In genomic region chr7:112572669-112573301, GRCh38 we compare ENCODE assay signal across 1 cellular context.
TF ChIP-seq lines count a peak whose summit lies in the region.

No MANE protein-coding gene starts in this region.

TF ChIP-seq in HepG2, 621 proteins besides CTCF, POLR2A, EP300 and RAD21 (continued from another document and continues in another):
- TF ChIP-seq, protein P1, sequence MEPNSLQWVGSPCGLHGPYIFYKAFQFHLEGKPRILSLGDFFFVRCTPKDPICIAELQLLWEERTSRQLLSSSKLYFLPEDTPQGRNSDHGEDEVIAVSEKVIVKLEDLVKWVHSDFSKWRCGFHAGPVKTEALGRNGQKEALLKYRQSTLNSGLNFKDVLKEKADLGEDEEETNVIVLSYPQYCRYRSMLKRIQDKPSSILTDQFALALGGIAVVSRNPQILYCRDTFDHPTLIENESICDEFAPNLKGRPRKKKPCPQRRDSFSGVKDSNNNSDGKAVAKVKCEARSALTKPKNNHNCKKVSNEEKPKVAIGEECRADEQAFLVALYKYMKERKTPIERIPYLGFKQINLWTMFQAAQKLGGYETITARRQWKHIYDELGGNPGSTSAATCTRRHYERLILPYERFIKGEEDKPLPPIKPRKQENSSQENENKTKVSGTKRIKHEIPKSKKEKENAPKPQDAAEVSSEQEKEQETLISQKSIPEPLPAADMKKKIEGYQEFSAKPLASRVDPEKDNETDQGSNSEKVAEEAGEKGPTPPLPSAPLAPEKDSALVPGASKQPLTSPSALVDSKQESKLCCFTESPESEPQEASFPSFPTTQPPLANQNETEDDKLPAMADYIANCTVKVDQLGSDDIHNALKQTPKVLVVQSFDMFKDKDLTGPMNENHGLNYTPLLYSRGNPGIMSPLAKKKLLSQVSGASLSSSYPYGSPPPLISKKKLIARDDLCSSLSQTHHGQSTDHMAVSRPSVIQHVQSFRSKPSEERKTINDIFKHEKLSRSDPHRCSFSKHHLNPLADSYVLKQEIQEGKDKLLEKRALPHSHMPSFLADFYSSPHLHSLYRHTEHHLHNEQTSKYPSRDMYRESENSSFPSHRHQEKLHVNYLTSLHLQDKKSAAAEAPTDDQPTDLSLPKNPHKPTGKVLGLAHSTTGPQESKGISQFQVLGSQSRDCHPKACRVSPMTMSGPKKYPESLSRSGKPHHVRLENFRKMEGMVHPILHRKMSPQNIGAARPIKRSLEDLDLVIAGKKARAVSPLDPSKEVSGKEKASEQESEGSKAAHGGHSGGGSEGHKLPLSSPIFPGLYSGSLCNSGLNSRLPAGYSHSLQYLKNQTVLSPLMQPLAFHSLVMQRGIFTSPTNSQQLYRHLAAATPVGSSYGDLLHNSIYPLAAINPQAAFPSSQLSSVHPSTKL (CRISPR knock-in tag; IDR thresholded peaks at IDR 0.05): peak; percentile 67
- TF ChIP-seq GTF2F1 (IDR thresholded peaks at IDR 0.05; ENCODE audit: low read length) (peak; percentile 87; the same call in 1 of the 2 replicates), SOX5 (CRISPR knock-in tag; IDR thresholded peaks at IDR 0.05; ENCODE audit: borderline replicate concordance) (peak; percentile 77; the same call in 1 of the 2 replicates), ZNF703 (CRISPR knock-in tag; IDR thresholded peaks at IDR 0.05; ENCODE audit: borderline replicate concordance) (no peak), ZNF891 (CRISPR knock-in tag; IDR thresholded peaks at IDR 0.05) (no peak), ELF3 (CRISPR knock-in tag; IDR thresholded peaks at IDR 0.05) (no peak), HOXD1 (CRISPR knock-in tag; IDR thresholded peaks at IDR 0.05) (no peak), GATAD2A (CRISPR knock-in tag; IDR thresholded peaks at IDR 0.05) (0 out of 2 replicates have a peak, but pooled peaks have one; percentile 28), CREB3 (CRISPR knock-in tag; IDR thresholded peaks at IDR 0.05) (no peak), HMG20A (CRISPR knock-in tag; IDR thresholded peaks at IDR 0.05; ENCODE audit: borderline replicate concordance) (no peak), ZNF709 (CRISPR knock-in tag; IDR thresholded peaks at IDR 0.05) (no peak), ZNF138 (CRISPR knock-in tag; IDR thresholded peaks at IDR 0.05; ENCODE audit: low read depth) (no peak), ZNF607 (CRISPR knock-in tag; IDR thresholded peaks at IDR 0.05; ENCODE audit: borderline replicate concordance) (no peak), SMAD3 (CRISPR knock-in tag; IDR thresholded peaks at IDR 0.05) (no peak), NONO (IDR thresholded peaks at IDR 0.05) (no peak), NONO (CRISPR knock-in tag; conservative IDR thresholded peaks at IDR 0.05) (no peak), HNF4A (CRISPR knock-in tag; IDR thresholded peaks at IDR 0.05) (peak; percentile 44; the same call in 1 of the 2 replicates), NFIC (IDR thresholded peaks at IDR 0.05; ENCODE audit: low read length) (peak; percentile 89), LCORL (IDR thresholded peaks at IDR 0.05) (peak; percentile 97), LCORL (CRISPR knock-in tag; IDR thresholded peaks at IDR 0.05) (no peak), IKZF5 (CRISPR knock-in tag; IDR thresholded peaks at IDR 0.05) (no peak), MXI1 (IDR thresholded peaks at IDR 0.05; ENCODE audit: borderline replicate concordance, low read depth, low read length) (0 out of 3 replicates have a peak, but pooled peaks have one; percentile 37), FOXO1 (CRISPR knock-in tag; IDR thresholded peaks at IDR 0.05) (no peak), RCOR2 (CRISPR knock-in tag; IDR thresholded peaks at IDR 0.05) (0 out of 2 replicates have a peak, but pooled peaks have one; percentile 26), HDAC2 (CRISPR knock-in tag; IDR thresholded peaks at IDR 0.05) (0 out of 2 replicates have a peak, but pooled peaks have one; percentile 27), TCF7 (IDR thresholded peaks at IDR 0.05; ENCODE audit: low read depth) (0 out of 2 replicates have a peak, but pooled peaks have one; percentile 23), IRF9 (CRISPR knock-in tag; IDR thresholded peaks at IDR 0.05; ENCODE audit: borderline replicate concordance) (no peak), CREB1 (IDR thresholded peaks at IDR 0.05) (no peak), CREB1 (CRISPR knock-in tag; IDR thresholded peaks at IDR 0.05) (0 out of 2 replicates have a peak, but pooled peaks have one; percentile 30), SOX6 (IDR thresholded peaks at IDR 0.05) (no peak), SOX6 (CRISPR knock-in tag; IDR thresholded peaks at IDR 0.05) (peak; percentile 71), FOXA1 (IDR thresholded peaks at IDR 0.05) (no peak), FOXA1 (CRISPR knock-in tag; IDR thresholded peaks at IDR 0.05) (peak; percentile 19; the same call in 1 of the 2 replicates), NR2F2 (IDR thresholded peaks at IDR 0.05; ENCODE audit: borderline replicate concordance, low read depth) (0 out of 2 replicates have a peak, but pooled peaks have one; percentile 16), ZBTB20 (CRISPR knock-in tag; IDR thresholded peaks at IDR 0.05; ENCODE audit: borderline replicate concordance, low read depth) (peak; percentile 60; the same call in 1 of the 2 replicates), NR1H2 (CRISPR knock-in tag; IDR thresholded peaks at IDR 0.05; ENCODE audit: borderline replicate concordance, low read depth) (no peak), ZFP62 (CRISPR knock-in tag; IDR thresholded peaks at IDR 0.05) (no peak), NCOA5 (CRISPR knock-in tag; IDR thresholded peaks at IDR 0.05) (no peak), MED13 (CRISPR knock-in tag; IDR thresholded peaks at IDR 0.05) (no peak), ZNF652 (CRISPR knock-in tag; IDR thresholded peaks at IDR 0.05; ENCODE audit: borderline replicate concordance, low read depth) (no peak), RARA (CRISPR knock-in tag; IDR thresholded peaks at IDR 0.05) (0 out of 2 replicates have a peak, but pooled peaks have one; percentile 26), SMAD1 (CRISPR knock-in tag; IDR thresholded peaks at IDR 0.05; ENCODE audit: borderline replicate concordance, low read depth) (no peak)
- TF ChIP-seq, protein P2, sequence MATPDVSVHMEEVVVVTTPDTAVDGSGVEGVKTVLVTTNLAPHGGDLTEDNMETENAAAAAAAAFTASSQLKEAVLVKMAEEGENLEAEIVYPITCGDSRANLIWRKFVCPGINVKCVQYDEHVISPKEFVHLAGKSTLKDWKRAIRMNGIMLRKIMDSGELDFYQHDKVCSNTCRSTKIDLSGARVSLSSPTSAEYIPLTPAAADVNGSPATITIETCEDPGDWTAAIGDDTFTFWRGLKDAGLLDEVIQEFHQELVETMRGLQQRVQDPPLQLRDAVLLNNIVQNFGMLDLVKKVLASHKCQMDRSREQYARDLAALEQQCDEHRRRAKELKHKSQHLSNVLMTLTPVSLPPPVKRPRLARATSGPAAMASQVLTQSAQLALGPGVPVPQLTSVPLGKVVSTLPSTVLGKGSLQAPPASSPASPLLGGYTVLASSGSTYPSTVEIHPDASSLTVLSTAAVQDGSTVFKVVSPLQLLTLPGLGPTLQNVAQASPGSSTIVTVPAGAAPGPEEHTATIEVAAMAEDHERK (CRISPR knock-in tag; IDR thresholded peaks at IDR 0.05; ENCODE audit: low read depth): no peak
- TF ChIP-seq, protein P3, sequence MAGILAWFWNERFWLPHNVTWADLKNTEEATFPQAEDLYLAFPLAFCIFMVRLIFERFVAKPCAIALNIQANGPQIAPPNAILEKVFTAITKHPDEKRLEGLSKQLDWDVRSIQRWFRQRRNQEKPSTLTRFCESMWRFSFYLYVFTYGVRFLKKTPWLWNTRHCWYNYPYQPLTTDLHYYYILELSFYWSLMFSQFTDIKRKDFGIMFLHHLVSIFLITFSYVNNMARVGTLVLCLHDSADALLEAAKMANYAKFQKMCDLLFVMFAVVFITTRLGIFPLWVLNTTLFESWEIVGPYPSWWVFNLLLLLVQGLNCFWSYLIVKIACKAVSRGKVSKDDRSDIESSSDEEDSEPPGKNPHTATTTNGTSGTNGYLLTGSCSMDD (CRISPR knock-in tag; IDR thresholded peaks at IDR 0.05): no peak
- TF ChIP-seq, protein P4, sequence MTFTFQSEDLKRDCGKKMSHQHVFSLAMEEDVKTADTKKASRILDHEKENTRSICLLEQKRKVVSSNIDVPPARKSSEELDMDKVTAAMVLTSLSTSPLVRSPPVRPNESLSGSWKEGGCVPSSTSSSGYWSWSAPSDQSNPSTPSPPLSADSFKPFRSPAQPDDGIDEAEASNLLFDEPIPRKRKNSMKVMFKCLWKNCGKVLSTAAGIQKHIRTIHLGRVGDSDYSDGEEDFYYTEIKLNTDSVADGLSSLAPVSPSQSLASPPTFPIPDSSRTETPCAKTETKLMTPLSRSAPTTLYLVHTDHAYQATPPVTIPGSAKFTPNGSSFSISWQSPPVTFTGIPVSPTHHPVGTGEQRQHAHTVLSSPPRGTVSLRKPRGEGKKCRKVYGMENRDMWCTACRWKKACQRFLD (CRISPR knock-in tag; IDR thresholded peaks at IDR 0.05; ENCODE audit: borderline replicate concordance): no peak
- TF ChIP-seq, protein P5, sequence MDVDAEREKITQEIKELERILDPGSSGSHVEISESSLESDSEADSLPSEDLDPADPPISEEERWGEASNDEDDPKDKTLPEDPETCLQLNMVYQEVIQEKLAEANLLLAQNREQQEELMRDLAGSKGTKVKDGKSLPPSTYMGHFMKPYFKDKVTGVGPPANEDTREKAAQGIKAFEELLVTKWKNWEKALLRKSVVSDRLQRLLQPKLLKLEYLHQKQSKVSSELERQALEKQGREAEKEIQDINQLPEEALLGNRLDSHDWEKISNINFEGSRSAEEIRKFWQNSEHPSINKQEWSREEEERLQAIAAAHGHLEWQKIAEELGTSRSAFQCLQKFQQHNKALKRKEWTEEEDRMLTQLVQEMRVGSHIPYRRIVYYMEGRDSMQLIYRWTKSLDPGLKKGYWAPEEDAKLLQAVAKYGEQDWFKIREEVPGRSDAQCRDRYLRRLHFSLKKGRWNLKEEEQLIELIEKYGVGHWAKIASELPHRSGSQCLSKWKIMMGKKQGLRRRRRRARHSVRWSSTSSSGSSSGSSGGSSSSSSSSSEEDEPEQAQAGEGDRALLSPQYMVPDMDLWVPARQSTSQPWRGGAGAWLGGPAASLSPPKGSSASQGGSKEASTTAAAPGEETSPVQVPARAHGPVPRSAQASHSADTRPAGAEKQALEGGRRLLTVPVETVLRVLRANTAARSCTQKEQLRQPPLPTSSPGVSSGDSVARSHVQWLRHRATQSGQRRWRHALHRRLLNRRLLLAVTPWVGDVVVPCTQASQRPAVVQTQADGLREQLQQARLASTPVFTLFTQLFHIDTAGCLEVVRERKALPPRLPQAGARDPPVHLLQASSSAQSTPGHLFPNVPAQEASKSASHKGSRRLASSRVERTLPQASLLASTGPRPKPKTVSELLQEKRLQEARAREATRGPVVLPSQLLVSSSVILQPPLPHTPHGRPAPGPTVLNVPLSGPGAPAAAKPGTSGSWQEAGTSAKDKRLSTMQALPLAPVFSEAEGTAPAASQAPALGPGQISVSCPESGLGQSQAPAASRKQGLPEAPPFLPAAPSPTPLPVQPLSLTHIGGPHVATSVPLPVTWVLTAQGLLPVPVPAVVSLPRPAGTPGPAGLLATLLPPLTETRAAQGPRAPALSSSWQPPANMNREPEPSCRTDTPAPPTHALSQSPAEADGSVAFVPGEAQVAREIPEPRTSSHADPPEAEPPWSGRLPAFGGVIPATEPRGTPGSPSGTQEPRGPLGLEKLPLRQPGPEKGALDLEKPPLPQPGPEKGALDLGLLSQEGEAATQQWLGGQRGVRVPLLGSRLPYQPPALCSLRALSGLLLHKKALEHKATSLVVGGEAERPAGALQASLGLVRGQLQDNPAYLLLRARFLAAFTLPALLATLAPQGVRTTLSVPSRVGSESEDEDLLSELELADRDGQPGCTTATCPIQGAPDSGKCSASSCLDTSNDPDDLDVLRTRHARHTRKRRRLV (CRISPR knock-in tag; IDR thresholded peaks at IDR 0.05): no peak
- TF ChIP-seq, protein P6, sequence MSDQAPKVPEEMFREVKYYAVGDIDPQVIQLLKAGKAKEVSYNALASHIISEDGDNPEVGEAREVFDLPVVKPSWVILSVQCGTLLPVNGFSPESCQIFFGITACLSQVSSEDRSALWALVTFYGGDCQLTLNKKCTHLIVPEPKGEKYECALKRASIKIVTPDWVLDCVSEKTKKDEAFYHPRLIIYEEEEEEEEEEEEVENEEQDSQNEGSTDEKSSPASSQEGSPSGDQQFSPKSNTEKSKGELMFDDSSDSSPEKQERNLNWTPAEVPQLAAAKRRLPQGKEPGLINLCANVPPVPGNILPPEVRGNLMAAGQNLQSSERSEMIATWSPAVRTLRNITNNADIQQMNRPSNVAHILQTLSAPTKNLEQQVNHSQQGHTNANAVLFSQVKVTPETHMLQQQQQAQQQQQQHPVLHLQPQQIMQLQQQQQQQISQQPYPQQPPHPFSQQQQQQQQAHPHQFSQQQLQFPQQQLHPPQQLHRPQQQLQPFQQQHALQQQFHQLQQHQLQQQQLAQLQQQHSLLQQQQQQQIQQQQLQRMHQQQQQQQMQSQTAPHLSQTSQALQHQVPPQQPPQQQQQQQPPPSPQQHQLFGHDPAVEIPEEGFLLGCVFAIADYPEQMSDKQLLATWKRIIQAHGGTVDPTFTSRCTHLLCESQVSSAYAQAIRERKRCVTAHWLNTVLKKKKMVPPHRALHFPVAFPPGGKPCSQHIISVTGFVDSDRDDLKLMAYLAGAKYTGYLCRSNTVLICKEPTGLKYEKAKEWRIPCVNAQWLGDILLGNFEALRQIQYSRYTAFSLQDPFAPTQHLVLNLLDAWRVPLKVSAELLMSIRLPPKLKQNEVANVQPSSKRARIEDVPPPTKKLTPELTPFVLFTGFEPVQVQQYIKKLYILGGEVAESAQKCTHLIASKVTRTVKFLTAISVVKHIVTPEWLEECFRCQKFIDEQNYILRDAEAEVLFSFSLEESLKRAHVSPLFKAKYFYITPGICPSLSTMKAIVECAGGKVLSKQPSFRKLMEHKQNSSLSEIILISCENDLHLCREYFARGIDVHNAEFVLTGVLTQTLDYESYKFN (CRISPR knock-in tag; conservative IDR thresholded peaks at IDR 0.05): peak; percentile 16; the same call in 1 of the 2 replicates
